ENCODE assay signal across 12 cellular contexts in genomic region chr5:161286066-161286655, GRCh38.
DNase-seq lines count a peak whose midpoint lies in the region; ATAC-seq and TF ChIP-seq lines count a peak whose summit lies in the region.
"Had no signal": no experiment of that assay in that cellular context is flagged by ENCODE, and none has a peak within 500 bp of the region (broad histone marks: within the 10 kb centered on the region; RNA-seq: fewer than 3 reads in every experiment).

No MANE protein-coding gene starts in this region.

- H3K4me1 Mint-ChIP-seq in activated CD8-positive, alpha-beta T cell treated with anti-CD3 and anti-CD28 coated beads, Interleukin-2, amount 10 ng/mL, durations not matched to agents 7 days and 5 days (ENCODE audit: low read depth) = no peaks in the 10 kb centered on the region
- H3K4me1 Mint-ChIP-seq in T-cell = no peaks in the 10 kb centered on the region

- no peaks in the 10 kb centered on the region for H3K36me3 Mint-ChIP-seq in activated CD8-positive, alpha-beta T cell treated with anti-CD3 and anti-CD28 coated beads, Interleukin-2, amount 10 ng/mL, durations not matched to agents 7 days and 5 days (ENCODE audit: low read depth)
- H3K36me3 Mint-ChIP-seq in T-cell = no peaks in the 10 kb centered on the region

- intact Hi-C loops in heart right ventricle (cut with DNase I) = no loop called here

- ATAC-seq in GM18873 (IDR thresholded peaks at IDR 0.05; ENCODE audit: low FRiP score, unreplicated experiment) (peak; percentile 81), GM21526 (IDR thresholded peaks at IDR 0.05; ENCODE audit: low FRiP score, unreplicated experiment) (peak; percentile 96), HG03095 (IDR thresholded peaks at IDR 0.05; ENCODE audit: unreplicated experiment) (peak; percentile 98), heart right ventricle (no peak), T-cell (replicated peaks in 1 of 4) (no peak)
- ATAC-seq in activated CD8-positive, alpha-beta T cell treated with anti-CD3 and anti-CD28 coated beads, Interleukin-2, amount 10 ng/mL, durations not matched to agents 7 days and 5 days = no peak

- TF ChIP-seq CTCF in heart right ventricle (IDR thresholded peaks at IDR 0.05) = no peak

- no peaks in the 10 kb centered on the region for H3K27me3 ChIP-seq in heart right ventricle
- H3K27me3 ChIP-seq: neutrophil had no signal

- H3K27ac Mint-ChIP-seq in activated CD8-positive, alpha-beta T cell treated with anti-CD3 and anti-CD28 coated beads, Interleukin-2, amount 10 ng/mL, durations not matched to agents 7 days and 5 days = no peak overlapping the region
- no peak overlapping the region for H3K27ac Mint-ChIP-seq in T-cell

- POLR2A ChIA-PET in activated CD8-positive, alpha-beta T cell treated with anti-CD3 and anti-CD28 coated beads, Interleukin-2, amount 10 ng/mL, durations not matched to agents 7 days and 5 days (lab: Charles Lee) = no interaction called here
- POLR2A ChIA-PET in T-cell (lab: Charles Lee) = no interaction called here

- H3K36me3 ChIP-seq in heart right ventricle = no peaks in the 10 kb centered on the region
- H3K36me3 ChIP-seq: neutrophil, WERI-Rb-1 had no signal

- no peak overlapping the region for H3K4me3 Mint-ChIP-seq in activated CD8-positive, alpha-beta T cell treated with anti-CD3 and anti-CD28 coated beads, Interleukin-2, amount 10 ng/mL, durations not matched to agents 7 days and 5 days
- no peak overlapping the region for H3K4me3 Mint-ChIP-seq in T-cell

- 78 to 91% methylated on average over 3 of the region's 3 CpGs for WGBS in heart right ventricle, 2 donors

- no peak overlapping the region for H3K4me3 ChIP-seq in heart right ventricle

- H3K27ac ChIP-seq in heart right ventricle = no peak overlapping the region
- H3K27ac ChIP-seq: neutrophil, WERI-Rb-1 had no signal

- H3K9me3 Mint-ChIP-seq in activated CD8-positive, alpha-beta T cell treated with anti-CD3 and anti-CD28 coated beads, Interleukin-2, amount 10 ng/mL, durations not matched to agents 7 days and 5 days (ENCODE audit: insufficient read depth) = no peaks in the 10 kb centered on the region
- H3K9me3 Mint-ChIP-seq in T-cell = peaks cover 0 to 8% (median 0%) of the 10 kb centered on the region in 3 donors

- CTCF ChIA-PET in activated CD8-positive, alpha-beta T cell treated with anti-CD3 and anti-CD28 coated beads, Interleukin-2, amount 10 ng/mL, durations not matched to agents 7 days and 5 days (lab: Charles Lee) = no interaction called here
- CTCF ChIA-PET in T-cell (lab: Charles Lee) = no interaction called here

- H3K27me3 Mint-ChIP-seq in activated CD8-positive, alpha-beta T cell treated with anti-CD3 and anti-CD28 coated beads, Interleukin-2, amount 10 ng/mL, durations not matched to agents 7 days and 5 days (ENCODE audit: low read depth) = no peaks in the 10 kb centered on the region
- H3K27me3 Mint-ChIP-seq in T-cell = no peaks in the 10 kb centered on the region

- DNase-seq in cerebellum (ENCODE audit: low spot score) (peak; percentile 78), heart right ventricle (no peak), T-cell (no peak)
- DNase-seq in activated naive CD4-positive, alpha-beta T cell treated with anti-CD3 and anti-CD28 coated beads, Interleukin-2, amount 50 U/mL, for 16 hours = no peak
- no peak for DNase-seq in activated CD8-positive, alpha-beta T cell treated with anti-CD3 and anti-CD28 coated beads, Interleukin-2, amount 10 ng/mL, durations not matched to agents 7 days and 5 days
- DNase-seq: DMS79, NCI-H1092, WERI-Rb-1 had no signal

- H3K4me1 ChIP-seq in heart right ventricle = no peaks in the 10 kb centered on the region

- H3K9me3 ChIP-seq in heart right ventricle = no peaks in the 10 kb centered on the region
- H3K9me3 ChIP-seq: neutrophil had no signal

Comparison
In these comparisons a context has a peak if more than half of its experiments do, and no peak if none do; other contexts are left out.
1. ATAC-seq: peak in GM18873 (single experiment), GM21526 (single experiment) and HG03095 (single experiment); none in heart right ventricle (0 of 8), activated CD8-positive, alpha-beta T cell treated with anti-CD3 and anti-CD28 coated beads, Interleukin-2, amount 10 ng/mL, durations not matched to agents 7 days and 5 days (single experiment) and T-cell (0 of 4).